ENCODE assay signal across 13 cellular contexts in genomic region chr9:121770415-121771273, GRCh38.
DNase-seq lines count a peak whose midpoint lies in the region; ATAC-seq, FAIRE-seq and TF ChIP-seq lines count a peak whose summit lies in the region.
"Had no signal": no experiment of that assay in that cellular context is flagged by ENCODE, and none has a peak within 500 bp of the region (broad histone marks: within the 10 kb centered on the region; RNA-seq: fewer than 3 reads in every experiment).

No MANE protein-coding gene starts in this region.

- no peak for ATAC-seq in HepG2
- ATAC-seq in GM23338, result no peak
- ATAC-seq in CD4-positive, alpha-beta T cell (ENCODE audit: poor library complexity), result no peak

- FAIRE-seq in bronchial epithelial cell (lab: Jason Lieb, UNC) (no peak), HepG2 (lab: Jason Lieb, UNC) (no peak)
- FAIRE-seq: colon had no signal

- H3K27ac Mint-ChIP-seq in GM23338, result no peak overlapping the region
- H3K27ac Mint-ChIP-seq in CD4-positive, alpha-beta T cell, result no peak overlapping the region
- H3K27ac Mint-ChIP-seq: activated CD4-positive, alpha-beta T cell treated with anti-CD3 and anti-CD28 coated beads, Interleukin-2, amount 10 ng/mL, durations not matched to agents 24 days and 14 days had no signal

- no peaks in the 10 kb centered on the region for H3F3A ChIP-seq in GM23248 (ENCODE audit: insufficient read depth)
- no peaks in the 10 kb centered on the region for H3F3A ChIP-seq in GM23338 (replicated peaks; ENCODE audit: low read depth)

- H3K9ac ChIP-seq in GM23248 (no peak overlapping the region), HepG2 (ENCODE audit: insufficient read depth, low read depth, low read length) (no peak overlapping the region)

- peaks cover 42% of the 10 kb centered on the region for H3K36me3 Mint-ChIP-seq in GM23338 (ENCODE audit: low read depth)
- H3K36me3 Mint-ChIP-seq in CD4-positive, alpha-beta T cell (ENCODE audit: low read depth), result no peaks in the 10 kb centered on the region

- H3K27ac ChIP-seq in GM23248 (peak overlapping the region; percentile 26; the same call in 1 of the 2 replicates), HepG2 (ENCODE audit: extremely low read length, insufficient read depth, low read length) (no peak overlapping the region), tibial nerve (peak overlapping the region; percentile 42 to 86 (median 76)), GM23338 (ENCODE audit: low read depth) (no peak overlapping the region)
- no peak overlapping the region for H3K27ac ChIP-seq in CD4-positive, alpha-beta T cell (ENCODE audit: low read depth, low read length)

- peaks cover 17% of the 10 kb centered on the region for H3K36me3 ChIP-seq in GM23248 (ENCODE audit: low read depth)
- peaks cover 70% of the 10 kb centered on the region for H3K36me3 ChIP-seq in bronchial epithelial cell (ENCODE audit: control insufficient read depth, insufficient read depth, low read length)
- peaks cover 55 to 93% of the 10 kb centered on the region in 2 experiments for H3K36me3 ChIP-seq in HepG2 (replicated peaks in 1 of 2; ENCODE audit: control insufficient read depth in 1 of 2, insufficient read depth in 2 of 2, low read length in 2 of 2)
- peaks cover 0 to 83% (median 5%) of the 10 kb centered on the region in 3 donors for H3K36me3 ChIP-seq in tibial nerve
- peaks cover 13% of the 10 kb centered on the region; the same call in 1 of the 2 replicates for H3K36me3 ChIP-seq in GM23338 (ENCODE audit: insufficient read depth)

- in situ Hi-C loops in GM23248 (cut with MboI) (no loop called here), HepG2 (cut with HindIII; ENCODE audit: extremely low pct_ligation_motif_present, low pct_unique_long_range_greater_than_20kb) (no loop called here)

- peak; percentile 81 for DNase-seq in GM23248
- peak; percentile 42 for DNase-seq in bronchial epithelial cell (ENCODE audit: low read depth)
- DNase-seq in HepG2 (ENCODE audit: low spot score), result no peak
- no peak for DNase-seq in tibial nerve (ENCODE audit: low spot score in 2 of 2)
- no peak for DNase-seq in AML-193 (lab: John Stamatoyannopoulos, UW)
- DNase-seq in GM23338 (ENCODE audit: low spot score), result no peak
- no peak for DNase-seq in CD4-positive, alpha-beta T cell
- DNase-seq: activated CD4-positive, alpha-beta T cell treated with anti-CD3 and anti-CD28 coated beads, Interleukin-2, amount 10 ng/mL, durations not matched to agents 24 days and 14 days; activated gamma-delta T cell; DMS79; NCI-H2081; stomach had no signal

- H3K27me3 Mint-ChIP-seq in GM23338 (ENCODE audit: insufficient read depth, low read depth, poor library complexity), result peaks cover 7% of the 10 kb centered on the region
- H3K27me3 Mint-ChIP-seq in CD4-positive, alpha-beta T cell, result no peaks in the 10 kb centered on the region
- H3K27me3 Mint-ChIP-seq: activated CD4-positive, alpha-beta T cell treated with anti-CD3 and anti-CD28 coated beads, Interleukin-2, amount 10 ng/mL, durations not matched to agents 24 days and 14 days had no signal

- no peak overlapping the region for H3K4me3 Mint-ChIP-seq in GM23338
- no peak overlapping the region for H3K4me3 Mint-ChIP-seq in CD4-positive, alpha-beta T cell
- H3K4me3 Mint-ChIP-seq: activated CD4-positive, alpha-beta T cell treated with anti-CD3 and anti-CD28 coated beads, Interleukin-2, amount 10 ng/mL, durations not matched to agents 24 days and 14 days had no signal

- 79 to 83% methylated on average over 10 of the region's 10 CpGs for WGBS in GM23248 (ENCODE audit: low coverage in 1 of 2, low lambda C conversion rate in 2 of 2, missing lambda C conversion rate in 2 of 2), 2 experiments
- 98% methylated on average over 10 of the region's 10 CpGs for WGBS in HepG2 (ENCODE audit: low lambda C conversion rate)
- WGBS in tibial nerve, 2 donors, result 82 to 87% methylated on average over 10 of the region's 10 CpGs

- H3K79me2 ChIP-seq in GM23248 (ENCODE audit: insufficient read depth), result no peaks in the 10 kb centered on the region
- H3K79me2 ChIP-seq in HepG2 (ENCODE audit: insufficient read depth, low read length), result no peaks in the 10 kb centered on the region
- no peaks in the 10 kb centered on the region for H3K79me2 ChIP-seq in GM23338 (replicated peaks; ENCODE audit: insufficient read depth)

- TF ChIP-seq POLR2A in HepG2 (IDR thresholded peaks at IDR 0.05; ENCODE audit: insufficient read depth in 1 of 2, low read depth in 2 of 2, low read length in 2 of 2) (no peak), tibial nerve (IDR thresholded peaks at IDR 0.05) (no peak)

- H3K4me1 ChIP-seq in GM23248 (ENCODE audit: insufficient read depth), result peaks cover 18% of the 10 kb centered on the region
- peaks cover 6% of the 10 kb centered on the region for H3K4me1 ChIP-seq in HepG2 (ENCODE audit: insufficient read depth, low read length)
- H3K4me1 ChIP-seq in tibial nerve, result peaks cover 0 to 49% (median 16%) of the 10 kb centered on the region in 4 donors
- no peaks in the 10 kb centered on the region for H3K4me1 ChIP-seq in GM23338 (ENCODE audit: insufficient read depth)

- H3K4me3 ChIP-seq in GM23248, result no peak overlapping the region
- no peak overlapping the region for H3K4me3 ChIP-seq in bronchial epithelial cell (ENCODE audit: low read depth, low read length)
- H3K4me3 ChIP-seq in HepG2 (replicated peaks in 1 of 3; ENCODE audit: insufficient read depth in 1 of 3, low read depth in 2 of 3, low read length in 3 of 3), result no peak overlapping the region
- H3K4me3 ChIP-seq in tibial nerve, result no peak overlapping the region
- no peak overlapping the region for H3K4me3 ChIP-seq in GM23338
- H3K4me3 ChIP-seq: stomach had no signal

- peak overlapping the region; percentile 41 for H3K4me2 ChIP-seq in GM23248 (ENCODE audit: unreplicated experiment)
- H3K4me2 ChIP-seq in HepG2 (ENCODE audit: low read depth, low read length), result no peak overlapping the region
- H3K4me2 ChIP-seq in GM23338, result no peak overlapping the region

- no peak for TF ChIP-seq RAD21 in HepG2 (CRISPR knock-in tag; IDR thresholded peaks at IDR 0.05)

- BruUV-seq in HepG2 (replicated peaks; lab: Mats Ljungman, UMichigan), result no TSS peak

- H3K9me3 ChIP-seq in GM23248 (ENCODE audit: low read depth), result no peaks in the 10 kb centered on the region
- H3K9me3 ChIP-seq in HepG2 (ENCODE audit: low read length), result no peaks in the 10 kb centered on the region
- no peaks in the 10 kb centered on the region for H3K9me3 ChIP-seq in tibial nerve
- H3K9me3 ChIP-seq in CD4-positive, alpha-beta T cell (ENCODE audit: control insufficient read depth, low read length), result no peaks in the 10 kb centered on the region
- H3K9me3 ChIP-seq: stomach had no signal

- no peak for TF ChIP-seq EP300 in HepG2 (IDR thresholded peaks at IDR 0.05; ENCODE audit: low read depth in 2 of 2, low read length in 2 of 2)
- TF ChIP-seq EP300 in HepG2 (CRISPR knock-in tag; IDR thresholded peaks at IDR 0.05; ENCODE audit: borderline replicate concordance), result no peak
- TF ChIP-seq EP300 in tibial nerve (IDR thresholded peaks at IDR 0.05), result no peak

- no peaks in the 10 kb centered on the region; the same call in 2 of the 3 replicates for H3K9me3 Mint-ChIP-seq in GM23338
- H3K9me3 Mint-ChIP-seq in CD4-positive, alpha-beta T cell, result no peaks in the 10 kb centered on the region
- H3K9me3 Mint-ChIP-seq: activated CD4-positive, alpha-beta T cell treated with anti-CD3 and anti-CD28 coated beads, Interleukin-2, amount 10 ng/mL, durations not matched to agents 24 days and 14 days had no signal

- no peak overlapping the region for H2AFZ ChIP-seq in GM23248
- H2AFZ ChIP-seq in HepG2 (ENCODE audit: low read length), result no peak overlapping the region
- H2AFZ ChIP-seq in GM23338, result no peak overlapping the region

- no peaks in the 10 kb centered on the region for H3K27me3 ChIP-seq in GM23248 (replicated peaks; ENCODE audit: insufficient read depth)
- H3K27me3 ChIP-seq in bronchial epithelial cell (ENCODE audit: control insufficient read depth, insufficient read depth, low read length), result no peaks in the 10 kb centered on the region
- H3K27me3 ChIP-seq in HepG2 (ENCODE audit: control insufficient read depth in 1 of 2, insufficient read depth in 2 of 2, low read length in 2 of 2), result no peaks in the 10 kb centered on the region
- H3K27me3 ChIP-seq in tibial nerve, result no peaks in the 10 kb centered on the region
- no peaks in the 10 kb centered on the region for H3K27me3 ChIP-seq in GM23338 (ENCODE audit: insufficient read depth)
- peaks cover 4% of the 10 kb centered on the region for H3K27me3 ChIP-seq in CD4-positive, alpha-beta T cell (ENCODE audit: control insufficient read depth, insufficient read depth, low read length)
- H3K27me3 ChIP-seq: stomach had no signal

- H4K20me1 ChIP-seq in GM23248 (ENCODE audit: insufficient read depth) (no peaks in the 10 kb centered on the region), HepG2 (ENCODE audit: insufficient read depth, low read length) (no peaks in the 10 kb centered on the region), GM23338 (replicated peaks; ENCODE audit: insufficient read depth) (no peaks in the 10 kb centered on the region)

- TF ChIP-seq CTCF in bronchial epithelial cell (IDR thresholded peaks at IDR 0.05; ENCODE audit: insufficient read depth, low read length, severe bottlenecking), result no peak
- TF ChIP-seq CTCF in HepG2 (CRISPR knock-in tag; IDR thresholded peaks at IDR 0.05), result no peak
- no peak for TF ChIP-seq CTCF in tibial nerve (IDR thresholded peaks at IDR 0.05)
- no peak for TF ChIP-seq CTCF in GM23338 (conservative IDR thresholded peaks at IDR 0.05; ENCODE audit: low read depth in 2 of 2)
- no peak for TF ChIP-seq CTCF in CD4-positive, alpha-beta T cell (IDR thresholded peaks at IDR 0.05)

- H3K9me2 ChIP-seq in GM23248 (ENCODE audit: insufficient read depth), result no peaks in the 10 kb centered on the region
- H3K9me2 ChIP-seq in GM23338 (ENCODE audit: insufficient read depth), result no peaks in the 10 kb centered on the region

- H3K4me1 Mint-ChIP-seq in GM23338, result no peaks in the 10 kb centered on the region
- no peaks in the 10 kb centered on the region for H3K4me1 Mint-ChIP-seq in CD4-positive, alpha-beta T cell (ENCODE audit: low read depth)
- H3K4me1 Mint-ChIP-seq: activated CD4-positive, alpha-beta T cell treated with anti-CD3 and anti-CD28 coated beads, Interleukin-2, amount 10 ng/mL, durations not matched to agents 24 days and 14 days had no signal

- intact Hi-C loops in HepG2 (cut with micrococcal nuclease; ENCODE audit: unreplicated experiment), result no loop called here
- intact Hi-C loops in CD4-positive, alpha-beta T cell (cut with DNase I, micrococcal nuclease), result no loop called here

- CTCF ChIA-PET in HepG2 (lab: Yijun Ruan, JAX; ENCODE audit: low intra/inter-chr PET ratio, low total read pairs), result no interaction called here
- CTCF ChIA-PET in CD4-positive, alpha-beta T cell (lab: Charles Lee), result no interaction called here

- POLR2A ChIA-PET in HepG2 (lab: Yijun Ruan, JAX), result no interaction called here
- POLR2A ChIA-PET in CD4-positive, alpha-beta T cell (lab: Charles Lee), result no interaction called here

TF ChIP-seq in HepG2, 621 proteins besides CTCF, POLR2A, EP300 and RAD21:
- TF ChIP-seq AGO2 (optimal IDR thresholded peaks at IDR 0.05; ENCODE audit: low read depth, low read length) (peak; percentile 26), EEA1 (CRISPR knock-in tag; IDR thresholded peaks at IDR 0.05; ENCODE audit: borderline replicate concordance) (no peak)

TF ChIP-seq in GM23338, 12 proteins besides CTCF, POLR2A, EP300 and RAD21 (continues in another document):
- TF ChIP-seq ZNF331 (CRISPR knock-in tag; IDR thresholded peaks at IDR 0.05; ENCODE audit: low read depth), result no peak
- TF ChIP-seq STAT1 (IDR thresholded peaks at IDR 0.05; ENCODE audit: unreplicated experiment), result no peak
- TF ChIP-seq EZH2phosphoT487 (IDR thresholded peaks at IDR 0.05; ENCODE audit: unreplicated experiment), result no peak

Comparison
In these comparisons a context has a peak if more than half of its experiments do, and no peak if none do; other contexts are left out.
1. DNase-seq: peak in GM23248 (single experiment) and bronchial epithelial cell (single experiment); none in HepG2 (single experiment), tibial nerve (0 of 2), AML-193 (0 of 2), GM23338 (single experiment) and CD4-positive, alpha-beta T cell (0 of 10).
2. H3K27ac ChIP-seq: peak in GM23248 (single experiment) and tibial nerve (4 of 4); none in HepG2 (single experiment), GM23338 (single experiment) and CD4-positive, alpha-beta T cell (single experiment).